ENCODE assay signal across 11 cellular contexts in genomic region chr13:41315466-41316047, GRCh38. TPM values are rescaled to one million over a fixed set of nuclear protein-coding genes. Genes with fewer than 3 reads are reported as not detected.
DNase-seq lines count a peak whose midpoint lies in the region; ATAC-seq, FAIRE-seq and TF ChIP-seq lines count a peak whose summit lies in the region.
"Had no signal": no experiment of that assay in that cellular context is flagged by ENCODE, and none has a peak within 500 bp of the region (broad histone marks: within the 10 kb centered on the region; RNA-seq: fewer than 3 reads in every experiment).

No MANE protein-coding gene starts in this region.

- H3K4me2 ChIP-seq in SU-DHL-6 (ENCODE audit: low read depth, low read length, poor library complexity, severe bottlenecking) (peak overlapping the region; percentile 98), H1 (ENCODE audit: insufficient read depth in 1 of 2, low read depth in 2 of 2, low read length in 2 of 2) (peak overlapping the region; percentile 35 to 73)

- no peak overlapping the region for H4K8ac ChIP-seq in H1 (ENCODE audit: extremely low read depth, insufficient read depth, low read length)

- H2BK120ac ChIP-seq in H1 (replicated peaks; ENCODE audit: low read depth, low read length), result no peak overlapping the region

- no peak for DNase-seq in activated T-cell treated with anti-CD3 and anti-CD28 coated beads, Interleukin-2, amount 50 U/mL, for 4 hours
- no peak for DNase-seq in activated T-cell treated with anti-CD3 and anti-CD28 coated beads, Interleukin-2, amount 50 U/mL, for 1 hour
- DNase-seq in H1 (ENCODE audit: low read depth in 1 of 2, low spot score in 2 of 2), result no peak
- no peak for DNase-seq in stimulated activated effector memory CD8-positive, alpha-beta T cell treated with anti-CD3 and anti-CD28 coated beads, Interleukin-12 subunit alpha, Interleukin-12 subunit beta, amount 100 ng/mL, for 72 hours (ENCODE audit: low spot score in 2 of 2)
- no peak for DNase-seq in NCI-H1105 treated with DMSO at 0.1 percent for 48 hours (lab: John Stamatoyannopoulos, UW)
- DNase-seq in BE2C, result no peak
- DNase-seq: activated CD4-positive, alpha-beta T cell treated with anti-CD3 and anti-CD28 coated beads for 48 hours; AML-193; SHP77 treated with DMSO at 0.1 percent for 48 hours had no signal

- H3K4ac ChIP-seq in H1 (replicated peaks; ENCODE audit: insufficient read length, low read depth, low read length), result no peak overlapping the region

- no peak overlapping the region for H2BK12ac ChIP-seq in H1 (ENCODE audit: low read depth, low read length)

- POLR2A ChIA-PET in H1 (lab: Charles Lee; ENCODE audit: partially characterized antibody), result interaction anchor here (1.5 kb wide), 1 partner anchor 16 kb away, joined by 5 read pairs; no protein-coding TSS in a partner anchor

- no peak overlapping the region for H3K9ac ChIP-seq in SU-DHL-6 (ENCODE audit: low read length)
- H3K9ac ChIP-seq in H1 (replicated peaks in 1 of 4; ENCODE audit: extremely low read depth in 1 of 4, low read depth in 3 of 4, low read length in 3 of 4), result no peak overlapping the region

- TF ChIP-seq EP300 in H1 (IDR thresholded peaks at IDR 0.05; ENCODE audit: borderline replicate concordance in 1 of 2, low read depth in 2 of 2, low read length in 2 of 2), result no peak

- H3K27me3 ChIP-seq in SU-DHL-6 (ENCODE audit: low read length) (no peaks in the 10 kb centered on the region), H1 (replicated peaks in 1 of 4; ENCODE audit: control insufficient read depth in 3 of 4, extremely low read depth in 1 of 4, insufficient read depth in 3 of 4, low read length in 3 of 4) (no peaks in the 10 kb centered on the region), BE2C (no peaks in the 10 kb centered on the region)

- no peaks in the 10 kb centered on the region for H3K9me3 Mint-ChIP-seq in activated T-cell treated with anti-CD3 and anti-CD28 coated beads, Interleukin-2, amount 50 U/mL, for 4 hours
- no peaks in the 10 kb centered on the region for H3K9me3 Mint-ChIP-seq in stimulated activated effector memory CD8-positive, alpha-beta T cell treated with anti-CD3 and anti-CD28 coated beads, Interleukin-12 subunit alpha, Interleukin-12 subunit beta, amount 100 ng/mL, for 72 hours

- TF ChIP-seq CTCF in SU-DHL-6 (IDR thresholded peaks at IDR 0.05; ENCODE audit: insufficient read depth, low read length, poor library complexity, severe bottlenecking) (no peak), H1 (IDR thresholded peaks at IDR 0.05; ENCODE audit: control extremely low read depth in 1 of 3, insufficient read depth in 1 of 3, low read depth in 1 of 3, low read length in 3 of 3) (no peak), BE2C (IDR thresholded peaks at IDR 0.05; ENCODE audit: low read depth, low read length) (no peak)

- peaks cover 13% of the 10 kb centered on the region for H3K36me3 Mint-ChIP-seq in activated T-cell treated with anti-CD3 and anti-CD28 coated beads, Interleukin-2, amount 50 U/mL, for 4 hours (ENCODE audit: insufficient read depth)
- peaks cover 46% of the 10 kb centered on the region for H3K36me3 Mint-ChIP-seq in stimulated activated effector memory CD8-positive, alpha-beta T cell treated with anti-CD3 and anti-CD28 coated beads, Interleukin-12 subunit alpha, Interleukin-12 subunit beta, amount 100 ng/mL, for 72 hours

- CTCF ChIA-PET in H1 (lab: Charles Lee; ENCODE audit: partially characterized antibody), result no interaction called here

- H4K5ac ChIP-seq in H1 (ENCODE audit: insufficient read length, low read depth, low read length), result no peak overlapping the region

- no peak overlapping the region for H3K27ac Mint-ChIP-seq in stimulated activated effector memory CD8-positive, alpha-beta T cell treated with anti-CD3 and anti-CD28 coated beads, Interleukin-12 subunit alpha, Interleukin-12 subunit beta, amount 100 ng/mL, for 72 hours

- H4K91ac ChIP-seq in H1 (replicated peaks; ENCODE audit: insufficient read length, low read length), result no peak overlapping the region

- peaks cover 60% of the 10 kb centered on the region for H3K4me1 Mint-ChIP-seq in activated T-cell treated with anti-CD3 and anti-CD28 coated beads, Interleukin-2, amount 50 U/mL, for 4 hours (ENCODE audit: low read depth)
- peaks cover 17% of the 10 kb centered on the region for H3K4me1 Mint-ChIP-seq in stimulated activated effector memory CD8-positive, alpha-beta T cell treated with anti-CD3 and anti-CD28 coated beads, Interleukin-12 subunit alpha, Interleukin-12 subunit beta, amount 100 ng/mL, for 72 hours

- no peaks in the 10 kb centered on the region for H3K27me3 Mint-ChIP-seq in activated T-cell treated with anti-CD3 and anti-CD28 coated beads, Interleukin-2, amount 50 U/mL, for 4 hours (ENCODE audit: low read depth)

- H3K9me3 ChIP-seq in SU-DHL-6 (ENCODE audit: insufficient read depth, low read length) (no peaks in the 10 kb centered on the region), H1 (ENCODE audit: insufficient read depth in 2 of 2, low read depth in 1 of 2, low read length in 1 of 2) (no peaks in the 10 kb centered on the region), BE2C (no peaks in the 10 kb centered on the region)

- no peak overlapping the region for H3K4me3 ChIP-seq in SU-DHL-6 (ENCODE audit: insufficient read depth, low read length, poor library complexity, severe bottlenecking)
- peak overlapping the region in 1 of 4 experiments; percentile 86; a peak in 1 of 8 replicates for H3K4me3 ChIP-seq in H1 (ENCODE audit: extremely low read depth in 1 of 4, insufficient read depth in 2 of 4, low read depth in 3 of 4, low read length in 4 of 4)
- H3K4me3 ChIP-seq in BE2C (ENCODE audit: low read depth, low read length), result no peak overlapping the region

- H3K79me1 ChIP-seq in H1 (ENCODE audit: low read depth, low read length), result no peaks in the 10 kb centered on the region; the same call in 1 of the 2 replicates

- H2AK5ac ChIP-seq in H1 (ENCODE audit: low read depth, low read length), result no peak overlapping the region

- no peak overlapping the region for H2BK20ac ChIP-seq in H1 (ENCODE audit: low read length)

- H4K20me1 ChIP-seq in SU-DHL-6 (ENCODE audit: low read depth, low read length) (0 out of 2 replicates have a peak, but pooled peaks cover 6% of the 10 kb centered on the region), H1 (replicated peaks in 1 of 2; ENCODE audit: control insufficient read depth in 1 of 2, insufficient read depth in 2 of 2, low read length in 2 of 2) (peaks cover 19 to 25% of the 10 kb centered on the region in 2 experiments)

- ATAC-seq in activated T-cell treated with anti-CD3 and anti-CD28 coated beads, Interleukin-2, amount 50 U/mL, for 4 hours, result peak in 1 of 2 donors; percentile 3
- ATAC-seq in stimulated activated effector memory CD8-positive, alpha-beta T cell treated with anti-CD3 and anti-CD28 coated beads, Interleukin-12 subunit alpha, Interleukin-12 subunit beta, amount 100 ng/mL, for 72 hours, result no peak
- ATAC-seq in GM21717 (IDR thresholded peaks at IDR 0.05; ENCODE audit: unreplicated experiment), result no peak

- H2BK15ac ChIP-seq in H1 (ENCODE audit: low read length), result no peak overlapping the region

- peak overlapping the region; percentile 43 for H3K4me3 Mint-ChIP-seq in activated T-cell treated with anti-CD3 and anti-CD28 coated beads, Interleukin-2, amount 50 U/mL, for 4 hours
- peak overlapping the region; percentile 8 for H3K4me3 Mint-ChIP-seq in stimulated activated effector memory CD8-positive, alpha-beta T cell treated with anti-CD3 and anti-CD28 coated beads, Interleukin-12 subunit alpha, Interleukin-12 subunit beta, amount 100 ng/mL, for 72 hours

- 0 out of 2 replicates have a peak overlapping the region, but pooled peaks have one; percentile 51 for H3K27ac ChIP-seq in SU-DHL-6 (ENCODE audit: low read depth, low read length)
- H3K27ac ChIP-seq in H1 (ENCODE audit: low read depth, low read length), result no peak overlapping the region

- no peak overlapping the region for H3K23ac ChIP-seq in H1 (ENCODE audit: insufficient read length)

- H3F3A ChIP-seq in SU-DHL-6 (ENCODE audit: insufficient read depth), result peaks cover 27% of the 10 kb centered on the region

- H2AFZ ChIP-seq in SU-DHL-6 (ENCODE audit: low read depth, low read length, severe bottlenecking), result no peak overlapping the region
- no peak overlapping the region for H2AFZ ChIP-seq in H1 (ENCODE audit: low read length)

- H3K14ac ChIP-seq in H1 (ENCODE audit: insufficient read length), result no peak overlapping the region

- H3K36me3 ChIP-seq in SU-DHL-6 (ENCODE audit: low read length) (peaks cover 23% of the 10 kb centered on the region), H1 (ENCODE audit: control insufficient read depth in 2 of 4, insufficient read depth in 4 of 4, low read length in 3 of 4) (peaks cover 0 to 17% (median under 1%) of the 10 kb centered on the region in 4 experiments; a peak in 4 of 8 replicates), BE2C (peaks cover 24% of the 10 kb centered on the region)

- H3K79me2 ChIP-seq in SU-DHL-6 (ENCODE audit: insufficient read depth, low read length) (peaks cover 100% of the 10 kb centered on the region), H1 (ENCODE audit: control insufficient read depth in 1 of 2, insufficient read depth in 2 of 2, low read length in 2 of 2) (peaks cover 36 to 94% of the 10 kb centered on the region in 2 experiments)

- 94% methylated on average over 5 of the region's 5 CpGs; no CpG with 5 or more reads in 1 of the 2 experiments for WGBS in H1 (ENCODE audit: extremely low coverage in 1 of 2, insufficient coverage in 1 of 2, insufficient read length in 1 of 2, insufficient replicate concordance in 2 of 2, low coverage in 1 of 2, low lambda C conversion rate in 2 of 2, missing lambda C conversion rate in 1 of 2), 2 experiments

- no peak overlapping the region for H3K18ac ChIP-seq in H1 (ENCODE audit: extremely low read depth, low read length)

- no peak for TF ChIP-seq POLR2A in H1 (IDR thresholded peaks at IDR 0.05; ENCODE audit: control extremely low read depth in 1 of 2, low read depth in 2 of 2, low read length in 2 of 2)

- H3K23me2 ChIP-seq in H1 (ENCODE audit: low read depth, low read length), result peaks cover 4% of the 10 kb centered on the region; the same call in 1 of the 2 replicates

- TF ChIP-seq RAD21 in H1 (IDR thresholded peaks at IDR 0.05 in 1 of 2, conservative IDR thresholded peaks at IDR 0.05 in 1 of 2; ENCODE audit: low read depth in 2 of 2, low read length in 2 of 2), result no peak

- H3K4me1 ChIP-seq in H1 (replicated peaks in 1 of 4; ENCODE audit: control insufficient read depth in 3 of 4, insufficient read depth in 4 of 4, low read length in 3 of 4) (peaks cover 2 to 11% (median 4%) of the 10 kb centered on the region in 4 experiments; a peak in 5 of 7 replicates), BE2C (no peaks in the 10 kb centered on the region)

- FAIRE-seq in H1 (lab: Jason Lieb, UNC), result no peak

- H3K9me2 ChIP-seq in SU-DHL-6 (replicated peaks; ENCODE audit: insufficient read depth, low read length), result no peaks in the 10 kb centered on the region

- H3K56ac ChIP-seq in H1 (replicated peaks; ENCODE audit: insufficient read length, low read depth, low read length), result no peak overlapping the region

- no peak overlapping the region for H2BK5ac ChIP-seq in H1 (ENCODE audit: low read depth, low read length)

RNA-seq across cellular contexts. Expression of gene NAA16, which starts 4.5 kb away (rescaled TPM):
- 10 to 100 TPM; 20.5 to 23.3 (median 21.3) TPM for total RNA-seq in activated T-cell treated with anti-CD3 and anti-CD28 coated beads, Interleukin-2, amount 50 U/mL, for 4 hours
- total RNA-seq in H1 (2021; fragmentation: NEBNext Ultra II Directional; extraction: Animal tissue kit (Norgen Biotek cat#: 25700)), result 38.6 and 40.0 TPM in 2 replicates
- polyA plus RNA-seq in H1 (2011; rRNA removed), result 9.1 and 11.4 TPM in 2 replicates
- 17.3 TPM for polyA plus RNA-seq in H1 (2011; cell fraction: cytosol; rRNA removed)
- polyA plus RNA-seq in H1 (2011; cell fraction: nucleus; rRNA removed), result 18.4 TPM
- polyA plus RNA-seq in H1 (2012, experiment 1 of 2), result 12.4 to 26.3 TPM (median 15.5 TPM) in 4 replicates
- polyA plus RNA-seq in H1 (2012, experiment 2 of 2), result 5.5 TPM
- 40.3 TPM for polyA plus RNA-seq in H1 (2013, experiment 1 of 2)
- polyA plus RNA-seq in H1 (2013, experiment 2 of 2), result 38.9 TPM
- polyA minus RNA-seq in H1 (2011; rRNA and poly(A)+ RNA removed), result 15.0 and 27.6 TPM in 2 replicates
- polyA minus RNA-seq in H1 (2011; cell fraction: cytosol; rRNA and poly(A)+ RNA removed), result 17.0 TPM
- polyA minus RNA-seq in H1 (2011; cell fraction: nucleus; rRNA and poly(A)+ RNA removed), result 52.5 TPM
- polyA plus RNA-seq in BE2C (2012; ENCODE audit: insufficient read depth, insufficient read length, low read depth), result 12.2 TPM

RNA-seq across cellular contexts. Expression of gene MTRF1, which starts 52.2 kb away (rescaled TPM):
- total RNA-seq in activated T-cell treated with anti-CD3 and anti-CD28 coated beads, Interleukin-2, amount 50 U/mL, for 4 hours, result 10 to 100 TPM; 12.8 to 14.5 (median 13.1) TPM
- total RNA-seq in H1 (2021; fragmentation: NEBNext Ultra II Directional; extraction: Animal tissue kit (Norgen Biotek cat#: 25700)), result 14.1 and 19.2 TPM in 2 replicates
- polyA plus RNA-seq in H1 (2011; rRNA removed), result 4.8 and 8.0 TPM in 2 replicates
- 12.5 TPM for polyA plus RNA-seq in H1 (2011; cell fraction: cytosol; rRNA removed)
- 8.4 TPM for polyA plus RNA-seq in H1 (2011; cell fraction: nucleus; rRNA removed)
- polyA plus RNA-seq in H1 (2012, experiment 1 of 2), result 11.1 to 19.4 TPM (median 12.2 TPM) in 4 replicates
- polyA plus RNA-seq in H1 (2012, experiment 2 of 2), result 2.7 TPM
- 17.2 TPM for polyA plus RNA-seq in H1 (2013, experiment 1 of 2)
- polyA plus RNA-seq in H1 (2013, experiment 2 of 2), result 14.9 TPM
- polyA minus RNA-seq in H1 (2011; rRNA and poly(A)+ RNA removed), result 13.6 and 14.9 TPM in 2 replicates
- polyA minus RNA-seq in H1 (2011; cell fraction: cytosol; rRNA and poly(A)+ RNA removed), result 10.0 TPM
- polyA minus RNA-seq in H1 (2011; cell fraction: nucleus; rRNA and poly(A)+ RNA removed), result 28.8 TPM
- polyA plus RNA-seq in BE2C (2012; ENCODE audit: insufficient read depth, insufficient read length, low read depth), result 7.2 TPM
